Comparison of ENCODE assay signal across 11 cellular contexts in genomic region chr18:34647251-34647650, GRCh38.
DNase-seq lines count a peak whose midpoint lies in the region; ATAC-seq, FAIRE-seq and TF ChIP-seq lines count a peak whose summit lies in the region.
"Had no signal": no experiment of that assay in that cellular context is flagged by ENCODE, and none has a peak within 500 bp of the region (broad histone marks: within the 10 kb centered on the region; RNA-seq: fewer than 3 reads in every experiment).

No MANE protein-coding gene starts in this region.

- H2AFZ ChIP-seq in GM12878 (ENCODE audit: control insufficient read depth, low read depth, low read length): no peak overlapping the region

- H3K9ac ChIP-seq in GM12878 (ENCODE audit: control insufficient read depth, insufficient read depth, low read length): no peak overlapping the region

- BruUV-seq in GM12878 (replicated peaks; lab: Mats Ljungman, UMichigan): no TSS peak

- no peaks in the 10 kb centered on the region for H3K27me3 Mint-ChIP-seq in activated T-helper 2 cell treated with anti-CD3 and anti-CD28 coated beads, Interferon-gamma antibody, Interleukin-2, Interleukin-4, amounts not matched to agents 10 μg/mL and 5 μg/mL and 100 μg/mL, durations not matched to agents 14 hours and 24 hours and 36 hours (ENCODE audit: low read depth)

- no peaks in the 10 kb centered on the region for H3K9me3 Mint-ChIP-seq in activated T-helper 2 cell treated with anti-CD3 and anti-CD28 coated beads, Interferon-gamma antibody, Interleukin-2, Interleukin-4, amounts not matched to agents 10 μg/mL and 5 μg/mL and 100 μg/mL, durations not matched to agents 14 hours and 24 hours and 36 hours

- H3K4me2 ChIP-seq in GM12878 (ENCODE audit: control insufficient read depth, insufficient read depth): no peak overlapping the region

- no peaks in the 10 kb centered on the region for H3K79me2 ChIP-seq in GM12878 (ENCODE audit: control insufficient read depth, insufficient read depth, low read length)

- POLR2A ChIA-PET in GM12878 (lab: Charles Lee): interaction anchor here (0.8 kb wide), 1 partner anchor 10 kb away, joined by 4 read pairs; no protein-coding TSS in a partner anchor

- RAD21 ChIA-PET in GM12878 (lab: Charles Lee; ENCODE audit: unreplicated experiment): interaction anchor here (1.0 to 1.5 kb wide), 3 partner anchors 13 to 138 kb away, joined by 3 to 5 read pairs (median 3); no protein-coding TSS in a partner anchor

- ATAC-seq in GM18502 (IDR thresholded peaks at IDR 0.05; ENCODE audit: poor library complexity, unreplicated experiment) (peak; percentile 92), GM21723 (IDR thresholded peaks at IDR 0.05; ENCODE audit: unreplicated experiment) (peak; percentile 81), GM12878 (peak; percentile 90)

- H3K4me1 Mint-ChIP-seq in activated T-helper 2 cell treated with anti-CD3 and anti-CD28 coated beads, Interferon-gamma antibody, Interleukin-2, Interleukin-4, amounts not matched to agents 10 μg/mL and 5 μg/mL and 100 μg/mL, durations not matched to agents 14 hours and 24 hours and 36 hours (ENCODE audit: low read depth): no peaks in the 10 kb centered on the region

- DNase-seq in HT1080 (ENCODE audit: low read depth) (peak; percentile 15), GM12878 (ENCODE audit: low read depth, low spot score) (no peak), hypothalamus (lab: John Stamatoyannopoulos, UW) (no peak), glomerular visceral epithelial cell (ENCODE audit: extremely low spot score) (no peak), NCI-H1694 treated with DMSO at 0.1 percent for 48 hours (lab: John Stamatoyannopoulos, UW) (no peak)
- no peak for DNase-seq in activated T-helper 2 cell treated with anti-CD3 and anti-CD28 coated beads, Interferon-gamma antibody, Interleukin-2, Interleukin-4, amounts not matched to agents 10 μg/mL and 5 μg/mL and 100 μg/mL, durations not matched to agents 14 hours and 24 hours and 36 hours (ENCODE audit: low spot score)
- DNase-seq: Right ventricle myocardium superior; stimulated activated naive CD4-positive, alpha-beta T cell treated with Interleukin-2 at 50 U/mL for 16 hours had no signal

- in situ Hi-C loops in GM12878 (cut with MboI): no loop called here

- H3K36me3 Mint-ChIP-seq in activated T-helper 2 cell treated with anti-CD3 and anti-CD28 coated beads, Interferon-gamma antibody, Interleukin-2, Interleukin-4, amounts not matched to agents 10 μg/mL and 5 μg/mL and 100 μg/mL, durations not matched to agents 14 hours and 24 hours and 36 hours (ENCODE audit: low read depth): no peaks in the 10 kb centered on the region

- no peak overlapping the region for H3K27ac Mint-ChIP-seq in activated T-helper 2 cell treated with anti-CD3 and anti-CD28 coated beads, Interferon-gamma antibody, Interleukin-2, Interleukin-4, amounts not matched to agents 10 μg/mL and 5 μg/mL and 100 μg/mL, durations not matched to agents 14 hours and 24 hours and 36 hours

- no peak overlapping the region for H3K4me3 ChIP-seq in GM12878
- H3K4me3 ChIP-seq: skin epidermis had no signal

- SMC1A ChIA-PET in GM12878 (lab: Charles Lee; ENCODE audit: uncharacterized antibody, unreplicated experiment): interaction anchor here (1.3 to 1.4 kb wide), 2 partner anchors 14 to 525 kb away, joined by 4 to 7 read pairs; no protein-coding TSS in a partner anchor

- FAIRE-seq in GM12878 (lab: Jason Lieb, UNC): no peak

- no peak overlapping the region for H3K4me3 Mint-ChIP-seq in activated T-helper 2 cell treated with anti-CD3 and anti-CD28 coated beads, Interferon-gamma antibody, Interleukin-2, Interleukin-4, amounts not matched to agents 10 μg/mL and 5 μg/mL and 100 μg/mL, durations not matched to agents 14 hours and 24 hours and 36 hours (ENCODE audit: low read depth)

- intact Hi-C loops in GM12878 (cut with micrococcal nuclease; ENCODE audit: unreplicated experiment): no loop called here
- intact Hi-C loops in activated T-helper 2 cell treated with anti-CD3 and anti-CD28 coated beads, Interferon-gamma antibody, Interleukin-2, Interleukin-4, amounts not matched to agents 10 μg/mL and 5 μg/mL and 100 μg/mL, durations not matched to agents 14 hours and 24 hours and 36 hours (cut with micrococcal nuclease): no loop called here

- 13% methylated on average over 4 of the region's 4 CpGs for WGBS in GM12878 (ENCODE audit: insufficient coverage, insufficient replicate concordance, low lambda C conversion rate, missing lambda C conversion rate)

- H3K27ac ChIP-seq in GM12878 (ENCODE audit: control insufficient read depth, insufficient read depth): no peak overlapping the region
- H3K27ac ChIP-seq: skin epidermis had no signal

- H4K20me1 ChIP-seq in GM12878 (ENCODE audit: control insufficient read depth, insufficient read depth): no peaks in the 10 kb centered on the region

- no peak for TF ChIP-seq POLR2A in GM12878 (IDR thresholded peaks at IDR 0.05; ENCODE audit: low read depth, low read length)

- CTCF ChIA-PET in GM12878 (lab: Yijun Ruan, JAX): interaction anchor here (0.8 to 5.5 kb wide), 3 partner anchors 13 to 524 kb away, joined by 3 to 48 read pairs (median 3); no protein-coding TSS in a partner anchor

- no peak for TF ChIP-seq RAD21 in GM12878 (IDR thresholded peaks at IDR 0.05; ENCODE audit: insufficient read depth, low read depth, low read length)

- no peaks in the 10 kb centered on the region for H3K36me3 ChIP-seq in GM12878 (ENCODE audit: control insufficient read depth in 2 of 2, insufficient read depth in 2 of 2, low read length in 1 of 2)

- H3K4me1 ChIP-seq in GM12878 (ENCODE audit: control insufficient read depth, insufficient read depth, low read length): no peaks in the 10 kb centered on the region

- no peaks in the 10 kb centered on the region for H3K9me3 ChIP-seq in GM12878 (replicated peaks; ENCODE audit: control insufficient read depth, insufficient read depth, low read length)

- no peaks in the 10 kb centered on the region for H3K27me3 ChIP-seq in GM12878 (replicated peaks in 1 of 2; ENCODE audit: control insufficient read depth in 2 of 2, insufficient read depth in 2 of 2, low read length in 1 of 2)

- no peak for TF ChIP-seq EP300 in GM12878 (IDR thresholded peaks at IDR 0.05; ENCODE audit: borderline replicate concordance in 1 of 2, control insufficient read depth in 1 of 2, low read depth in 2 of 2, low read length in 2 of 2)

- TF ChIP-seq CTCF in GM12878 (IDR thresholded peaks at IDR 0.05 in 2 of 3, conservative IDR thresholded peaks at IDR 0.05 in 1 of 3; ENCODE audit: control insufficient read depth in 2 of 3, extremely low read depth in 1 of 3, insufficient read depth in 1 of 3, low read depth in 3 of 3, low read length in 3 of 3): no peak

TF ChIP-seq in GM12878, 131 proteins besides CTCF, POLR2A, EP300 and RAD21:
- TF ChIP-seq RFX5 (IDR thresholded peaks at IDR 0.05; ENCODE audit: low read depth, low read length): no peak
- TF ChIP-seq SUPT20H (IDR thresholded peaks at IDR 0.05; ENCODE audit: borderline replicate concordance, control insufficient read depth, low read depth, low read length): no peak
- peak; percentile 46 for TF ChIP-seq SIX5 (IDR thresholded peaks at IDR 0.05; ENCODE audit: low read depth, low read length, severe bottlenecking)
- TF ChIP-seq BHLHE40 (IDR thresholded peaks at IDR 0.05; ENCODE audit: borderline replicate concordance in 1 of 2, low read depth in 2 of 2, low read length in 1 of 2): no peak
- no peak for TF ChIP-seq ZBTB33 (IDR thresholded peaks at IDR 0.05)
- no peak for TF ChIP-seq NR2C1 (IDR thresholded peaks at IDR 0.05)
- TF ChIP-seq HCFC1 (IDR thresholded peaks at IDR 0.05; ENCODE audit: low read length): peak; percentile 44; the same call in 1 of the 2 replicates
